14 cellular contexts compared by ENCODE assay signal in genomic region chr14:98210045-98210678, GRCh38.
A peak's percentile ranks its signal among the peaks of the same experiment; 100 is the strongest.
DNase-seq lines count a peak whose midpoint lies in the region; ATAC-seq and TF ChIP-seq lines count a peak whose summit lies in the region.
"Had no signal": no experiment of that assay in that cellular context is flagged by ENCODE, and none has a peak within 500 bp of the region (broad histone marks: within the 10 kb centered on the region; RNA-seq: fewer than 3 reads in every experiment).

No MANE protein-coding gene starts in this region.

- no peaks in the 10 kb centered on the region for H3K27me3 Mint-ChIP-seq in CD8-positive, alpha-beta memory T cell
- H3K27me3 Mint-ChIP-seq in T-helper 2 cell treated with Interferon-gamma antibody and Interleukin-4, amounts not matched to agents 5 μg/mL and 100 μg/mL, for 36 hours (ENCODE audit: low read depth): peaks cover 2% of the 10 kb centered on the region
- H3K27me3 Mint-ChIP-seq in activated T-helper 2 cell treated with anti-CD3 and anti-CD28 coated beads, Interferon-gamma antibody, Interleukin-2, Interleukin-4, amounts not matched to agents 10 μg/mL and 5 μg/mL and 100 μg/mL, durations not matched to agents 14 hours and 24 hours and 36 hours (ENCODE audit: low read depth): no peaks in the 10 kb centered on the region
- H3K27me3 Mint-ChIP-seq: dendritic cell treated with granulocyte-macrophage colony-stimulating factor and Interleukin-4, amounts not matched to agents 40 ng/mL and 50 ng/mL, for 4 days had no signal

- H3K9me3 ChIP-seq in CD8-positive, alpha-beta memory T cell (ENCODE audit: low read length): no peaks in the 10 kb centered on the region
- no peaks in the 10 kb centered on the region for H3K9me3 ChIP-seq in mucosa of descending colon
- H3K9me3 ChIP-seq: sigmoid colon had no signal

- no peaks in the 10 kb centered on the region for H3K27me3 ChIP-seq in CD8-positive, alpha-beta memory T cell (ENCODE audit: insufficient read depth, low read length, poor library complexity, severe bottlenecking)
- H3K27me3 ChIP-seq: sigmoid colon had no signal

- POLR2A ChIA-PET in CD8-positive, alpha-beta memory T cell (lab: Charles Lee): interaction anchor here (0.5 to 1.6 kb wide), 4 partner anchors 11 to 330 kb away, joined by 3 to 6 read pairs (median 4); no protein-coding TSS in a partner anchor

- H3K4me1 Mint-ChIP-seq in CD8-positive, alpha-beta memory T cell: peaks cover 76 to 96% (median 95%) of the 10 kb centered on the region in 3 donors
- peaks cover 62% of the 10 kb centered on the region for H3K4me1 Mint-ChIP-seq in T-helper 2 cell treated with Interferon-gamma antibody and Interleukin-4, amounts not matched to agents 5 μg/mL and 100 μg/mL, for 36 hours (ENCODE audit: low read depth)
- H3K4me1 Mint-ChIP-seq in activated T-helper 2 cell treated with anti-CD3 and anti-CD28 coated beads, Interferon-gamma antibody, Interleukin-2, Interleukin-4, amounts not matched to agents 10 μg/mL and 5 μg/mL and 100 μg/mL, durations not matched to agents 14 hours and 24 hours and 36 hours (ENCODE audit: low read depth): peaks cover 65% of the 10 kb centered on the region
- H3K4me1 Mint-ChIP-seq: stimulated activated naive B cell treated with anti-CD40 and anti-IgM and Interleukin-4, amounts not matched to agents 10 μg/mL and 1 μg/mL and 100 μg/mL, for 72 hours had no signal

- H3K36me3 ChIP-seq in CD8-positive, alpha-beta memory T cell (ENCODE audit: insufficient read depth, low read length): no peaks in the 10 kb centered on the region
- no peaks in the 10 kb centered on the region for H3K36me3 ChIP-seq in mucosa of descending colon (ENCODE audit: low read depth)
- H3K36me3 ChIP-seq: sigmoid colon had no signal

- intact Hi-C loops in activated T-helper 2 cell treated with anti-CD3 and anti-CD28 coated beads, Interferon-gamma antibody, Interleukin-2, Interleukin-4, amounts not matched to agents 10 μg/mL and 5 μg/mL and 100 μg/mL, durations not matched to agents 14 hours and 24 hours and 36 hours (cut with micrococcal nuclease): no loop called here
- intact Hi-C loops in mucosa of descending colon (cut with DNase I, micrococcal nuclease): no loop called here

- ATAC-seq in mucosa of descending colon: peak; percentile 58
- no peak for ATAC-seq in HG03354 (IDR thresholded peaks at IDR 0.05; ENCODE audit: poor library complexity, severe bottlenecking, unreplicated experiment)
- ATAC-seq: Right ventricle myocardium inferior; stimulated activated naive B cell treated with anti-CD40 and anti-IgM and Interleukin-4, amounts not matched to agents 10 μg/mL and 1 μg/mL and 100 μg/mL, for 72 hours had no signal

- no peaks in the 10 kb centered on the region for H3K9me3 Mint-ChIP-seq in CD8-positive, alpha-beta memory T cell
- H3K9me3 Mint-ChIP-seq in T-helper 2 cell treated with Interferon-gamma antibody and Interleukin-4, amounts not matched to agents 5 μg/mL and 100 μg/mL, for 36 hours: no peaks in the 10 kb centered on the region
- no peaks in the 10 kb centered on the region for H3K9me3 Mint-ChIP-seq in activated T-helper 2 cell treated with anti-CD3 and anti-CD28 coated beads, Interferon-gamma antibody, Interleukin-2, Interleukin-4, amounts not matched to agents 10 μg/mL and 5 μg/mL and 100 μg/mL, durations not matched to agents 14 hours and 24 hours and 36 hours
- H3K9me3 Mint-ChIP-seq: dendritic cell treated with granulocyte-macrophage colony-stimulating factor and Interleukin-4, amounts not matched to agents 40 ng/mL and 50 ng/mL, for 4 days had no signal

- H3K4me3 Mint-ChIP-seq in CD8-positive, alpha-beta memory T cell: peak overlapping the region; percentile 31 to 88 (median 76)
- H3K4me3 Mint-ChIP-seq in T-helper 2 cell treated with Interferon-gamma antibody and Interleukin-4, amounts not matched to agents 5 μg/mL and 100 μg/mL, for 36 hours: peak overlapping the region; percentile 58
- peak overlapping the region; percentile 56 for H3K4me3 Mint-ChIP-seq in activated T-helper 2 cell treated with anti-CD3 and anti-CD28 coated beads, Interferon-gamma antibody, Interleukin-2, Interleukin-4, amounts not matched to agents 10 μg/mL and 5 μg/mL and 100 μg/mL, durations not matched to agents 14 hours and 24 hours and 36 hours (ENCODE audit: low read depth)
- H3K4me3 Mint-ChIP-seq: dendritic cell treated with granulocyte-macrophage colony-stimulating factor and Interleukin-4, amounts not matched to agents 40 ng/mL and 50 ng/mL, for 4 days; stimulated activated naive B cell treated with anti-CD40 and anti-IgM and Interleukin-4, amounts not matched to agents 10 μg/mL and 1 μg/mL and 100 μg/mL, for 72 hours had no signal

- peak overlapping the region; percentile 70 to 100 (median 94) for H3K27ac Mint-ChIP-seq in CD8-positive, alpha-beta memory T cell
- peak overlapping the region; percentile 66 for H3K27ac Mint-ChIP-seq in T-helper 2 cell treated with Interferon-gamma antibody and Interleukin-4, amounts not matched to agents 5 μg/mL and 100 μg/mL, for 36 hours
- peak overlapping the region; percentile 66 for H3K27ac Mint-ChIP-seq in activated T-helper 2 cell treated with anti-CD3 and anti-CD28 coated beads, Interferon-gamma antibody, Interleukin-2, Interleukin-4, amounts not matched to agents 10 μg/mL and 5 μg/mL and 100 μg/mL, durations not matched to agents 14 hours and 24 hours and 36 hours
- H3K27ac Mint-ChIP-seq: dendritic cell treated with granulocyte-macrophage colony-stimulating factor and Interleukin-4, amounts not matched to agents 40 ng/mL and 50 ng/mL, for 4 days; stimulated activated naive B cell treated with anti-CD40 and anti-IgM and Interleukin-4, amounts not matched to agents 10 μg/mL and 1 μg/mL and 100 μg/mL, for 72 hours had no signal

- peak overlapping the region; percentile 30 for H3K27ac ChIP-seq in CD8-positive, alpha-beta memory T cell (ENCODE audit: low read depth, low read length)
- H3K27ac ChIP-seq: sigmoid colon had no signal

- no peaks in the 10 kb centered on the region for H3K36me3 Mint-ChIP-seq in CD8-positive, alpha-beta memory T cell
- peaks cover 2% of the 10 kb centered on the region for H3K36me3 Mint-ChIP-seq in T-helper 2 cell treated with Interferon-gamma antibody and Interleukin-4, amounts not matched to agents 5 μg/mL and 100 μg/mL, for 36 hours (ENCODE audit: low read depth)
- H3K36me3 Mint-ChIP-seq in activated T-helper 2 cell treated with anti-CD3 and anti-CD28 coated beads, Interferon-gamma antibody, Interleukin-2, Interleukin-4, amounts not matched to agents 10 μg/mL and 5 μg/mL and 100 μg/mL, durations not matched to agents 14 hours and 24 hours and 36 hours (ENCODE audit: low read depth): no peaks in the 10 kb centered on the region
- H3K36me3 Mint-ChIP-seq: stimulated activated naive B cell treated with anti-CD40 and anti-IgM and Interleukin-4, amounts not matched to agents 10 μg/mL and 1 μg/mL and 100 μg/mL, for 72 hours had no signal

- CTCF ChIA-PET in CD8-positive, alpha-beta memory T cell (lab: Charles Lee): interaction anchor here (0.7 to 1.6 kb wide), 6 partner anchors 13 to 71 kb away, joined by 3 to 4 read pairs (median 3); no protein-coding TSS in a partner anchor

- no peak for TF ChIP-seq CTCF in mucosa of descending colon (IDR thresholded peaks at IDR 0.05)

- peaks cover 85% of the 10 kb centered on the region for H3K4me1 ChIP-seq in CD8-positive, alpha-beta memory T cell (ENCODE audit: insufficient read depth, low read length)
- no peaks in the 10 kb centered on the region for H3K4me1 ChIP-seq in mucosa of descending colon (ENCODE audit: low read depth)
- H3K4me1 ChIP-seq: sigmoid colon had no signal

- DNase-seq in CD8-positive, alpha-beta memory T cell: peak; percentile 17 to 77 (median 50)
- DNase-seq in T-helper 2 cell treated with Interferon-gamma antibody and Interleukin-4, amounts not matched to agents 5 μg/mL and 100 μg/mL, for 36 hours (ENCODE audit: low spot score): peak; percentile 38
- peak; percentile 28 for DNase-seq in activated T-helper 2 cell treated with anti-CD3 and anti-CD28 coated beads, Interferon-gamma antibody, Interleukin-2, Interleukin-4, amounts not matched to agents 10 μg/mL and 5 μg/mL and 100 μg/mL, durations not matched to agents 14 hours and 24 hours and 36 hours (ENCODE audit: low spot score)
- DNase-seq in mucosa of descending colon (peak in 2 of 3 donors; percentile 35 to 64), ureter (ENCODE audit: low spot score) (no peak), SKM-1 treated with dmso at 0.1 percent for 144 hours (lab: John Stamatoyannopoulos, UW; ENCODE audit: unreplicated experiment) (no peak), NCI-H446 (lab: John Stamatoyannopoulos, UW) (no peak)
- DNase-seq: head of caudate nucleus; NCI-H2107; sigmoid colon; stimulated activated naive B cell treated with anti-CD40 and anti-IgM and Interleukin-4, amounts not matched to agents 10 μg/mL and 1 μg/mL and 100 μg/mL, for 72 hours had no signal

- peak overlapping the region; percentile 36 for H3K4me3 ChIP-seq in CD8-positive, alpha-beta memory T cell (ENCODE audit: low read length)
- no peak overlapping the region for H3K4me3 ChIP-seq in mucosa of descending colon
- H3K4me3 ChIP-seq: sigmoid colon had no signal

Comparison
In these comparisons a context has a peak if more than half of its experiments do, and no peak if none do; other contexts are left out.
1. DNase-seq: peak in CD8-positive, alpha-beta memory T cell (5 of 5), T-helper 2 cell treated with Interferon-gamma antibody and Interleukin-4, amounts not matched to agents 5 μg/mL and 100 μg/mL, for 36 hours (single experiment), activated T-helper 2 cell treated with anti-CD3 and anti-CD28 coated beads, Interferon-gamma antibody, Interleukin-2, Interleukin-4, amounts not matched to agents 10 μg/mL and 5 μg/mL and 100 μg/mL, durations not matched to agents 14 hours and 24 hours and 36 hours (single experiment) and mucosa of descending colon (2 of 3); none in ureter (single experiment), SKM-1 treated with dmso at 0.1 percent for 144 hours (single experiment) and NCI-H446 (0 of 2).
2. Peak in every context shown above with its lines, with median percentiles within 50 percentile points of each other: H3K27ac Mint-ChIP-seq and H3K4me3 Mint-ChIP-seq.